ENCODE assay signal across 1 cellular context in the genomic region with DNA sequence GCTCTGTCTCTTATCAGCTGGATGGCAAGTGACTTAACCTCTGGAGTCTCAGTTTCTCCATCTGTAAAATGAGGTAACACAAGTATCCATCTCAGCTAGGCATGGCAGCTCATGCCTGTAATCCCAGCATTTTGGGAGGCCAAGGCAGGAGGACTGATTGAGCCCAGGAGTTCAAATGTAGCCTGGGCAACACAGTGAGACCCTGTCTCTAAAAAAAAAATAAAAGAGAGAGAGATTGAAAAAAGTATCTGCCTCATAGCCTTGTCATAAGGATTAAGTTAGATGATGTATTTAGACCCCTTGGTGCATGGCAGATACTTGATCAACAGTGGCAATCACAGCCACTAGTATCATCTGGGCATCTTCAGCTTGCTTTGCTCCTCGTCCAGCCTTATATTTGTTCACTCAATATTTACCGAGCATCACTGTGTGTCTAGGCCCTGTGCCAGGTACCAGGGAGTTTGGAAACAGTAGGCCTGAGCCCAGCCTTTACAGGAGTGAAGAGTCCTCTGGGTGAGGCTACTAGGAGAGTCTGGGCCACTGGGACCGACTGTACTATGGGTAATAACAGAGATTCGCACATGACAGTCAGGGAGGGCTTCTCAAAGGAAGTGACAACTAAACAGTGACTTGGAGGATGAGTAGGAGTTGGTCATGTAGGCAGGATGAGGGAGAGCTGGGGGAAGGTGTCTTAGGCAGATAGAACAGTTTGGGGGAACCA.
TF ChIP-seq lines count a peak whose summit lies in the region.

No MANE protein-coding gene starts in this region.

TF ChIP-seq in HepG2, 621 proteins besides CTCF, POLR2A, EP300 and RAD21 (continued from another document):
- TF ChIP-seq, protein P1, sequence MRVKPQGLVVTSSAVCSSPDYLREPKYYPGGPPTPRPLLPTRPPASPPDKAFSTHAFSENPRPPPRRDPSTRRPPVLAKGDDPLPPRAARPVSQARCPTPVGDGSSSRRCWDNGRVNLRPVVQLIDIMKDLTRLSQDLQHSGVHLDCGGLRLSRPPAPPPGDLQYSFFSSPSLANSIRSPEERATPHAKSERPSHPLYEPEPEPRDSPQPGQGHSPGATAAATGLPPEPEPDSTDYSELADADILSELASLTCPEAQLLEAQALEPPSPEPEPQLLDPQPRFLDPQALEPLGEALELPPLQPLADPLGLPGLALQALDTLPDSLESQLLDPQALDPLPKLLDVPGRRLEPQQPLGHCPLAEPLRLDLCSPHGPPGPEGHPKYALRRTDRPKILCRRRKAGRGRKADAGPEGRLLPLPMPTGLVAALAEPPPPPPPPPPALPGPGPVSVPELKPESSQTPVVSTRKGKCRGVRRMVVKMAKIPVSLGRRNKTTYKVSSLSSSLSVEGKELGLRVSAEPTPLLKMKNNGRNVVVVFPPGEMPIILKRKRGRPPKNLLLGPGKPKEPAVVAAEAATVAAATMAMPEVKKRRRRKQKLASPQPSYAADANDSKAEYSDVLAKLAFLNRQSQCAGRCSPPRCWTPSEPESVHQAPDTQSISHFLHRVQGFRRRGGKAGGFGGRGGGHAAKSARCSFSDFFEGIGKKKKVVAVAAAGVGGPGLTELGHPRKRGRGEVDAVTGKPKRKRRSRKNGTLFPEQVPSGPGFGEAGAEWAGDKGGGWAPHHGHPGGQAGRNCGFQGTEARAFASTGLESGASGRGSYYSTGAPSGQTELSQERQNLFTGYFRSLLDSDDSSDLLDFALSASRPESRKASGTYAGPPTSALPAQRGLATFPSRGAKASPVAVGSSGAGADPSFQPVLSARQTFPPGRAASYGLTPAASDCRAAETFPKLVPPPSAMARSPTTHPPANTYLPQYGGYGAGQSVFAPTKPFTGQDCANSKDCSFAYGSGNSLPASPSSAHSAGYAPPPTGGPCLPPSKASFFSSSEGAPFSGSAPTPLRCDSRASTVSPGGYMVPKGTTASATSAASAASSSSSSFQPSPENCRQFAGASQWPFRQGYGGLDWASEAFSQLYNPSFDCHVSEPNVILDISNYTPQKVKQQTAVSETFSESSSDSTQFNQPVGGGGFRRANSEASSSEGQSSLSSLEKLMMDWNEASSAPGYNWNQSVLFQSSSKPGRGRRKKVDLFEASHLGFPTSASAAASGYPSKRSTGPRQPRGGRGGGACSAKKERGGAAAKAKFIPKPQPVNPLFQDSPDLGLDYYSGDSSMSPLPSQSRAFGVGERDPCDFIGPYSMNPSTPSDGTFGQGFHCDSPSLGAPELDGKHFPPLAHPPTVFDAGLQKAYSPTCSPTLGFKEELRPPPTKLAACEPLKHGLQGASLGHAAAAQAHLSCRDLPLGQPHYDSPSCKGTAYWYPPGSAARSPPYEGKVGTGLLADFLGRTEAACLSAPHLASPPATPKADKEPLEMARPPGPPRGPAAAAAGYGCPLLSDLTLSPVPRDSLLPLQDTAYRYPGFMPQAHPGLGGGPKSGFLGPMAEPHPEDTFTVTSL (CRISPR knock-in tag; IDR thresholded peaks at IDR 0.05; ENCODE audit: borderline replicate concordance): 0 out of 2 replicates have a peak, but pooled peaks have one; percentile 27
- TF ChIP-seq RCOR2 (CRISPR knock-in tag; IDR thresholded peaks at IDR 0.05): peak; percentile 86
- TF ChIP-seq, protein P2, sequence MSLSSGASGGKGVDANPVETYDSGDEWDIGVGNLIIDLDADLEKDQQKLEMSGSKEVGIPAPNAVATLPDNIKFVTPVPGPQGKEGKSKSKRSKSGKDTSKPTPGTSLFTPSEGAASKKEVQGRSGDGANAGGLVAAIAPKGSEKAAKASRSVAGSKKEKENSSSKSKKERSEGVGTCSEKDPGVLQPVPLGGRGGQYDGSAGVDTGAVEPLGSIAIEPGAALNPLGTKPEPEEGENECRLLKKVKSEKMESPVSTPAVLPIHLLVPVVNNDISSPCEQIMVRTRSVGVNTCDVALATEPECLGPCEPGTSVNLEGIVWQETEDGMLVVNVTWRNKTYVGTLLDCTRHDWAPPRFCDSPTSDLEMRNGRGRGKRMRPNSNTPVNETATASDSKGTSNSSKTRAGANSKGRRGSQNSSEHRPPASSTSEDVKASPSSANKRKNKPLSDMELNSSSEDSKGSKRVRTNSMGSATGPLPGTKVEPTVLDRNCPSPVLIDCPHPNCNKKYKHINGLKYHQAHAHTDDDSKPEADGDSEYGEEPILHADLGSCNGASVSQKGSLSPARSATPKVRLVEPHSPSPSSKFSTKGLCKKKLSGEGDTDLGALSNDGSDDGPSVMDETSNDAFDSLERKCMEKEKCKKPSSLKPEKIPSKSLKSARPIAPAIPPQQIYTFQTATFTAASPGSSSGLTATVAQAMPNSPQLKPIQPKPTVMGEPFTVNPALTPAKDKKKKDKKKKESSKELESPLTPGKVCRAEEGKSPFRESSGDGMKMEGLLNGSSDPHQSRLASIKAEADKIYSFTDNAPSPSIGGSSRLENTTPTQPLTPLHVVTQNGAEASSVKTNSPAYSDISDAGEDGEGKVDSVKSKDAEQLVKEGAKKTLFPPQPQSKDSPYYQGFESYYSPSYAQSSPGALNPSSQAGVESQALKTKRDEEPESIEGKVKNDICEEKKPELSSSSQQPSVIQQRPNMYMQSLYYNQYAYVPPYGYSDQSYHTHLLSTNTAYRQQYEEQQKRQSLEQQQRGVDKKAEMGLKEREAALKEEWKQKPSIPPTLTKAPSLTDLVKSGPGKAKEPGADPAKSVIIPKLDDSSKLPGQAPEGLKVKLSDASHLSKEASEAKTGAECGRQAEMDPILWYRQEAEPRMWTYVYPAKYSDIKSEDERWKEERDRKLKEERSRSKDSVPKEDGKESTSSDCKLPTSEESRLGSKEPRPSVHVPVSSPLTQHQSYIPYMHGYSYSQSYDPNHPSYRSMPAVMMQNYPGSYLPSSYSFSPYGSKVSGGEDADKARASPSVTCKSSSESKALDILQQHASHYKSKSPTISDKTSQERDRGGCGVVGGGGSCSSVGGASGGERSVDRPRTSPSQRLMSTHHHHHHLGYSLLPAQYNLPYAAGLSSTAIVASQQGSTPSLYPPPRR (CRISPR knock-in tag; IDR thresholded peaks at IDR 0.05; ENCODE audit: borderline replicate concordance): peak; percentile 52; the same call in 1 of the 2 replicates
- TF ChIP-seq NFE2 (CRISPR knock-in tag; IDR thresholded peaks at IDR 0.05): no peak
- TF ChIP-seq KLF16 (CRISPR knock-in tag; IDR thresholded peaks at IDR 0.05): peak in 1 of 2 experiments; percentile 38; a peak in 1 of 4 replicates
- peak; percentile 52; the same call in 1 of the 2 replicates for TF ChIP-seq FOXO1 (CRISPR knock-in tag; IDR thresholded peaks at IDR 0.05)
- peak; percentile 44; the same call in 1 of the 2 replicates for TF ChIP-seq PATZ1 (CRISPR knock-in tag; IDR thresholded peaks at IDR 0.05)
- TF ChIP-seq FOXP4 (CRISPR knock-in tag; IDR thresholded peaks at IDR 0.05): peak; percentile 59; the same call in 1 of the 2 replicates
- peak; percentile 42 for TF ChIP-seq SAP130 (CRISPR knock-in tag; IDR thresholded peaks at IDR 0.05; ENCODE audit: low read depth)
- TF ChIP-seq IRX3 (CRISPR knock-in tag; IDR thresholded peaks at IDR 0.05; ENCODE audit: borderline replicate concordance, low read depth): no peak
- TF ChIP-seq, protein P3, sequence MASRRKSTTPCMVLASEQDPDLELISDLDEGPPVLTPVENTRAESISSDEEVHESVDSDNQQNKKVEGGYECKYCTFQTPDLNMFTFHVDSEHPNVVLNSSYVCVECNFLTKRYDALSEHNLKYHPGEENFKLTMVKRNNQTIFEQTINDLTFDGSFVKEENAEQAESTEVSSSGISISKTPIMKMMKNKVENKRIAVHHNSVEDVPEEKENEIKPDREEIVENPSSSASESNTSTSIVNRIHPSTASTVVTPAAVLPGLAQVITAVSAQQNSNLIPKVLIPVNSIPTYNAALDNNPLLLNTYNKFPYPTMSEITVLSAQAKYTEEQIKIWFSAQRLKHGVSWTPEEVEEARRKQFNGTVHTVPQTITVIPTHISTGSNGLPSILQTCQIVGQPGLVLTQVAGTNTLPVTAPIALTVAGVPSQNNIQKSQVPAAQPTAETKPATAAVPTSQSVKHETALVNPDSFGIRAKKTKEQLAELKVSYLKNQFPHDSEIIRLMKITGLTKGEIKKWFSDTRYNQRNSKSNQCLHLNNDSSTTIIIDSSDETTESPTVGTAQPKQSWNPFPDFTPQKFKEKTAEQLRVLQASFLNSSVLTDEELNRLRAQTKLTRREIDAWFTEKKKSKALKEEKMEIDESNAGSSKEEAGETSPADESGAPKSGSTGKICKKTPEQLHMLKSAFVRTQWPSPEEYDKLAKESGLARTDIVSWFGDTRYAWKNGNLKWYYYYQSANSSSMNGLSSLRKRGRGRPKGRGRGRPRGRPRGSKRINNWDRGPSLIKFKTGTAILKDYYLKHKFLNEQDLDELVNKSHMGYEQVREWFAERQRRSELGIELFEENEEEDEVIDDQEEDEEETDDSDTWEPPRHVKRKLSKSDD (CRISPR knock-in tag; IDR thresholded peaks at IDR 0.05; ENCODE audit: low read depth): 0 out of 2 replicates have a peak, but pooled peaks have one; percentile 39
- peak; percentile 60; the same call in 1 of the 2 replicates for TF ChIP-seq NFIC (IDR thresholded peaks at IDR 0.05; ENCODE audit: low read length)
